17 cellular contexts compared by ENCODE assay signal in genomic region chr20:23163562-23163961, GRCh38.
DNase-seq lines count a peak whose midpoint lies in the region; ATAC-seq and TF ChIP-seq lines count a peak whose summit lies in the region.
"Had no signal": no experiment of that assay in that cellular context is flagged by ENCODE, and none has a peak within 500 bp of the region (broad histone marks: within the 10 kb centered on the region; RNA-seq: fewer than 3 reads in every experiment).

No MANE protein-coding gene starts in this region.

- H3K9me3 ChIP-seq in left ventricle myocardium inferior (replicated peaks), result no peaks in the 10 kb centered on the region
- no peaks in the 10 kb centered on the region for H3K9me3 ChIP-seq in right cardiac atrium (ENCODE audit: control insufficient read depth, low read length)
- H3K9me3 ChIP-seq in transverse colon, result no peaks in the 10 kb centered on the region
- H3K9me3 ChIP-seq: BLaER1, MG63, SJSA1 had no signal

- H3K4me3 ChIP-seq in left ventricle myocardium inferior, result no peak overlapping the region
- no peak overlapping the region for H3K4me3 ChIP-seq in right cardiac atrium (ENCODE audit: low read length)
- no peak overlapping the region for H3K4me3 ChIP-seq in coronary artery
- no peak overlapping the region for H3K4me3 ChIP-seq in transverse colon
- H3K4me3 ChIP-seq: BLaER1, MG63, PC-9, SJSA1 had no signal

- TF ChIP-seq POLR2A in transverse colon (IDR thresholded peaks at IDR 0.05), result no peak

- H3K4me1 ChIP-seq in left ventricle myocardium inferior (peaks cover 64% of the 10 kb centered on the region), right cardiac atrium (ENCODE audit: control insufficient read depth, insufficient read depth, low read length) (peaks cover 13% of the 10 kb centered on the region), transverse colon (peaks cover 24 to 70% (median 45%) of the 10 kb centered on the region in 4 donors)

- H3K27ac Mint-ChIP-seq in nephron progenitor cell, result peak overlapping the region; percentile 17
- H3K27ac Mint-ChIP-seq: CD4-positive, CD25-positive, alpha-beta regulatory T cell had no signal

- TF ChIP-seq CTCF in left ventricle myocardium inferior (IDR thresholded peaks at IDR 0.05; ENCODE audit: borderline replicate concordance) (no peak), coronary artery (IDR thresholded peaks at IDR 0.05) (no peak), nephron progenitor cell (IDR thresholded peaks at IDR 0.05) (no peak), transverse colon (IDR thresholded peaks at IDR 0.05) (no peak)

- H3K4me3 Mint-ChIP-seq in nephron progenitor cell, result no peak overlapping the region

- no peak for ATAC-seq in right cardiac atrium

- DNase-seq in left ventricle myocardium inferior, result peak; percentile 5
- DNase-seq in right cardiac atrium, result no peak
- DNase-seq in coronary artery (ENCODE audit: low spot score), result peak; percentile 62
- DNase-seq in nephron progenitor cell, result no peak
- no peak for DNase-seq in transverse colon
- DNase-seq in GDM1 (lab: John Stamatoyannopoulos, UW), result no peak
- DNase-seq in NCI-H774 (lab: John Stamatoyannopoulos, UW), result no peak
- DNase-seq: CD4-positive, CD25-positive, alpha-beta regulatory T cell; DMS153; DND-41; KBM-7; MG63; NCI-H2029 treated with DMSO at 0.1 percent for 48 hours; NCI-H526; PC-9 had no signal

- in situ Hi-C loops in transverse colon (cut with MboI; ENCODE audit: low pct_ligation_motif_present in 1 of 4, low pct_unique_long_range_greater_than_20kb in 1 of 4, low sequenced_read_pairs in 3 of 4), result no loop called here

- H3K27me3 ChIP-seq in left ventricle myocardium inferior (ENCODE audit: low read depth) (no peaks in the 10 kb centered on the region), right cardiac atrium (ENCODE audit: control insufficient read depth, insufficient read depth) (no peaks in the 10 kb centered on the region), transverse colon (no peaks in the 10 kb centered on the region)
- H3K27me3 ChIP-seq: BLaER1, MG63, SJSA1 had no signal

- 95% methylated on average over 6 of the region's 6 CpGs for WGBS in right cardiac atrium
- 78% methylated on average over 6 of the region's 6 CpGs; no CpG with 5 or more reads in 1 of the 2 donors for WGBS in transverse colon (ENCODE audit: low coverage in 1 of 2), 2 donors

- no peaks in the 10 kb centered on the region for H3K36me3 Mint-ChIP-seq in nephron progenitor cell (ENCODE audit: low read depth)
- H3K36me3 Mint-ChIP-seq: CD4-positive, CD25-positive, alpha-beta regulatory T cell had no signal

- peaks cover 4% of the 10 kb centered on the region for H3K27me3 Mint-ChIP-seq in nephron progenitor cell (ENCODE audit: low read depth, poor library complexity)

- H3K36me3 ChIP-seq in left ventricle myocardium inferior (no peaks in the 10 kb centered on the region), transverse colon (no peaks in the 10 kb centered on the region)
- H3K36me3 ChIP-seq: BLaER1, MG63, SJSA1 had no signal

- no peak for TF ChIP-seq EP300 in transverse colon (IDR thresholded peaks at IDR 0.05; ENCODE audit: low read depth)

- H3K4me1 Mint-ChIP-seq in nephron progenitor cell, result peaks cover 40% of the 10 kb centered on the region

- H3K9me3 Mint-ChIP-seq in nephron progenitor cell, result no peaks in the 10 kb centered on the region

- intact Hi-C loops in left ventricle myocardium inferior (cut with micrococcal nuclease), result no loop called here
- intact Hi-C loops in right cardiac atrium (cut with DNase I), result no loop called here
- intact Hi-C loops in transverse colon (cut with DNase I; ENCODE audit: low total_unique reads), result no loop called here

- no peak overlapping the region for H3K27ac ChIP-seq in left ventricle myocardium inferior (replicated peaks)
- H3K27ac ChIP-seq in right cardiac atrium (ENCODE audit: low read length), result no peak overlapping the region
- H3K27ac ChIP-seq in coronary artery, result no peak overlapping the region
- H3K27ac ChIP-seq in transverse colon, result peak overlapping the region; percentile 28 to 76 (median 59)
- H3K27ac ChIP-seq: BLaER1, PC-9, SJSA1 had no signal

Comparison
In these comparisons a context has a peak if more than half of its experiments do, and no peak if none do; other contexts are left out.
1. DNase-seq: peak in left ventricle myocardium inferior (single experiment) and coronary artery (single experiment); none in right cardiac atrium (0 of 3), nephron progenitor cell (single experiment), transverse colon (single experiment), GDM1 (single experiment) and NCI-H774 (single experiment).
2. H3K27ac ChIP-seq: peak in transverse colon (4 of 4); none in left ventricle myocardium inferior (single experiment), right cardiac atrium (single experiment) and coronary artery (0 of 2).